8 cellular contexts compared by ENCODE assay signal in the genomic region with DNA sequence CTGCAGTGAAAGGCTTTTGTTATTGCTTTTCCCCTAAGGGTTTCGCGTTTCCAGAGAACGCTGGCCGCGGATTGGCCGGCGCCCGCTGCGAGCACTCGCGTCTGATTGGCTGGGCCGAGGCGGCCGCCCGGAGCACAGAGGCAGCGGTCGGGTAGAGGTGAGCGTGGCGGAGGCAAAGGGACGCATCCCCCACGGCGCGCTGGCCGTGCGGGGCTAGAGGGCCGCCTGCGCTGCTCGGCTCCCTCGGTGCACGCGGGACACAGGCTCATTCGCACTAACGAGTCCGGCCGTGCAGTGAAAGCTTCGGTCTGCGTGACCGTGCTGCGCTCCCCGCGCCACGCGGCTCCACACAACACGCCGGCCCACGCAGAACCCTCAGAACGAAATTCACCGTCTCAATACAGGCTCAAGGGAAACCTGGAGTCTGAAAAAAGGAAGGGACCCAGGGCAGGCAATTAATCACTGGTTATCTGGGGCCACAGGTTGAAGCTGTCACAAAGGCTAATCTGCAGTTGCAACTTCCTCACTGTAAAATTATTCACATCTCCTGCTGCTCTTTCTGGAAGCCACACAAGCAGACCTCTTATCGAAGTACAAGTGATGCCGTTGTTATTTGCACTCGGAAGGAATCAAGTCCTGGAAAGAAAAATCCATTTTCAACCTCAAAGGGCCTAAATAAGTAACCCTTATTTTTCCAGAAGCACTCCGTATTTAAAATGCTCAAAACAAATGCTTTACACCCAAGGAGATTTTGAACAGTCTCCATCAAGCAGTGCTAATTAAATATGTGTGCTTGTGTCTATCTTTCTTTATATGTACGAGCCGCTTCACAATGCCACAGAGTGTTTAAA.
DNase-seq lines count a peak whose midpoint lies in the region; ATAC-seq and TF ChIP-seq lines count a peak whose summit lies in the region.

No MANE protein-coding gene starts in this region.

- H3K27ac ChIP-seq in ACC112 (ENCODE audit: low read depth, low read length): peak overlapping the region; percentile 54; the same call in 1 of the 2 replicates
- H3K27ac ChIP-seq in upper lobe of right lung: peak overlapping the region; percentile 58

- peak; percentile 75 for DNase-seq in NCI-H2227 (lab: John Stamatoyannopoulos, UW; ENCODE audit: unreplicated experiment)
- DNase-seq in activated T-cell treated with anti-CD3 and anti-CD28 coated beads, Interleukin-2, amount 50 U/mL, for 24 hours: peak; percentile 42
- peak; percentile 88 for DNase-seq in fibroblast of villous mesenchyme (ENCODE audit: low read depth)
- DNase-seq in naive B cell: peak; percentile 58
- DNase-seq in upper lobe of right lung: peak; percentile 90

- H3K36me3 Mint-ChIP-seq in activated T-cell treated with anti-CD3 and anti-CD28 coated beads, Interleukin-2, amount 50 U/mL, for 24 hours (ENCODE audit: low read depth): no peaks in the 10 kb centered on the region
- peaks cover 0 to 9% of the 10 kb centered on the region in 2 donors for H3K36me3 Mint-ChIP-seq in naive B cell

- intact Hi-C loops in upper lobe of right lung (cut with DNase I): no loop called here

- H3K27me3 ChIP-seq in ACC112 (ENCODE audit: insufficient read depth, low read length) (no peaks in the 10 kb centered on the region), upper lobe of right lung (no peaks in the 10 kb centered on the region)

- H3K36me3 ChIP-seq in ACC112 (ENCODE audit: insufficient read depth, low read length) (no peaks in the 10 kb centered on the region), upper lobe of right lung (peaks cover 6% of the 10 kb centered on the region)

- no peaks in the 10 kb centered on the region for H3K9me3 Mint-ChIP-seq in activated T-cell treated with anti-CD3 and anti-CD28 coated beads, Interleukin-2, amount 50 U/mL, for 24 hours
- no peaks in the 10 kb centered on the region for H3K9me3 Mint-ChIP-seq in naive B cell

- H3K4me3 Mint-ChIP-seq in activated T-cell treated with anti-CD3 and anti-CD28 coated beads, Interleukin-2, amount 50 U/mL, for 24 hours: peak overlapping the region; percentile 26
- H3K4me3 Mint-ChIP-seq in naive B cell: peak overlapping the region; percentile 76 to 93 (median 88)

- H2AFZ ChIP-seq in ACC112 (ENCODE audit: low read length, unreplicated experiment): peak overlapping the region; percentile 88

- peaks cover 28% of the 10 kb centered on the region for H3K4me1 Mint-ChIP-seq in activated T-cell treated with anti-CD3 and anti-CD28 coated beads, Interleukin-2, amount 50 U/mL, for 24 hours (ENCODE audit: low read depth)
- peaks cover 38 to 67% (median 54%) of the 10 kb centered on the region in 3 donors for H3K4me1 Mint-ChIP-seq in naive B cell

- H3K4me3 ChIP-seq in ACC112 (ENCODE audit: low read depth, low read length) (peak overlapping the region; percentile 85), fibroblast of villous mesenchyme (ENCODE audit: low read depth, low read length) (peak overlapping the region; percentile 63), upper lobe of right lung (peak overlapping the region; percentile 55)

- peak; percentile 51 for TF ChIP-seq POLR2A in GM15510 (IDR thresholded peaks at IDR 0.05; ENCODE audit: borderline replicate concordance, extremely low read depth, insufficient read length)

- TF ChIP-seq CTCF in fibroblast of villous mesenchyme (IDR thresholded peaks at IDR 0.05; ENCODE audit: insufficient read depth, low read depth, low read length) (no peak), upper lobe of right lung (IDR thresholded peaks at IDR 0.05) (no peak)

- ATAC-seq in HG02870 (IDR thresholded peaks at IDR 0.05; ENCODE audit: unreplicated experiment) (peak; percentile 37), naive B cell (ENCODE audit: low read depth in 2 of 2) (peak; percentile 8 to 14), upper lobe of right lung (peak; percentile 89)

- H3K79me2 ChIP-seq in ACC112 (ENCODE audit: control insufficient read depth, insufficient read depth, low read length, unreplicated experiment): peaks cover 6% of the 10 kb centered on the region

- no peak overlapping the region for H3K27ac Mint-ChIP-seq in activated T-cell treated with anti-CD3 and anti-CD28 coated beads, Interleukin-2, amount 50 U/mL, for 24 hours
- H3K27ac Mint-ChIP-seq in naive B cell: peak overlapping the region in 5 of 6 donors; percentile 66 to 91 (median 86)

- H3K9me3 ChIP-seq in upper lobe of right lung: no peaks in the 10 kb centered on the region

- peaks cover 34% of the 10 kb centered on the region for H3K27me3 Mint-ChIP-seq in activated T-cell treated with anti-CD3 and anti-CD28 coated beads, Interleukin-2, amount 50 U/mL, for 24 hours
- peaks cover 6 to 13% (median 11%) of the 10 kb centered on the region in 3 donors for H3K27me3 Mint-ChIP-seq in naive B cell

- peaks cover 43% of the 10 kb centered on the region for H3K4me1 ChIP-seq in ACC112 (ENCODE audit: control insufficient read depth, insufficient read depth, low read length, unreplicated experiment)
- H3K4me1 ChIP-seq in upper lobe of right lung: peaks cover 62% of the 10 kb centered on the region

Comparison
In these comparisons a context has a peak if more than half of its experiments do, and no peak if none do; other contexts are left out.
1. Peak in every context shown above with its lines: DNase-seq, ATAC-seq, H3K4me3 ChIP-seq and H3K27ac ChIP-seq.
2. ATAC-seq: peak in every context shown above with its lines; median percentile 89 in upper lobe of right lung; 37 in HG02870; 11 in naive B cell.